Comparison of ENCODE assay signal across 1 cellular context in genomic region chr2:72815655-72816268, GRCh38.
TF ChIP-seq lines count a peak whose summit lies in the region.

No MANE protein-coding gene starts in this region.

TF ChIP-seq in GM23338, 12 proteins besides CTCF, POLR2A, EP300 and RAD21 (continued from another document):
- no peak for TF ChIP-seq ZNF462 (CRISPR knock-in tag; IDR thresholded peaks at IDR 0.05)
- TF ChIP-seq ZNF331 (CRISPR knock-in tag; IDR thresholded peaks at IDR 0.05; ENCODE audit: low read depth), result no peak
- TF ChIP-seq JUNB (IDR thresholded peaks at IDR 0.05; ENCODE audit: unreplicated experiment), result no peak
- TF ChIP-seq STAT1 (IDR thresholded peaks at IDR 0.05; ENCODE audit: unreplicated experiment), result no peak
- no peak for TF ChIP-seq ZNF114 (CRISPR knock-in tag; IDR thresholded peaks at IDR 0.05)
- TF ChIP-seq EZH2phosphoT487 (IDR thresholded peaks at IDR 0.05; ENCODE audit: unreplicated experiment), result no peak
- no peak for TF ChIP-seq CREB1 (CRISPR knock-in tag; IDR thresholded peaks at IDR 0.05; ENCODE audit: low read depth)
- no peak for TF ChIP-seq POLR2AphosphoS5 (IDR thresholded peaks at IDR 0.05; ENCODE audit: low read depth)
- TF ChIP-seq NANOG (IDR thresholded peaks at IDR 0.05; ENCODE audit: borderline replicate concordance), result no peak
- no peak for TF ChIP-seq ETS1 (IDR thresholded peaks at IDR 0.05)
- no peak for TF ChIP-seq EZH2 (IDR thresholded peaks at IDR 0.05; ENCODE audit: low read depth, unreplicated experiment)
